Comparison of ENCODE assay signal across 8 cellular contexts in the genomic region with DNA sequence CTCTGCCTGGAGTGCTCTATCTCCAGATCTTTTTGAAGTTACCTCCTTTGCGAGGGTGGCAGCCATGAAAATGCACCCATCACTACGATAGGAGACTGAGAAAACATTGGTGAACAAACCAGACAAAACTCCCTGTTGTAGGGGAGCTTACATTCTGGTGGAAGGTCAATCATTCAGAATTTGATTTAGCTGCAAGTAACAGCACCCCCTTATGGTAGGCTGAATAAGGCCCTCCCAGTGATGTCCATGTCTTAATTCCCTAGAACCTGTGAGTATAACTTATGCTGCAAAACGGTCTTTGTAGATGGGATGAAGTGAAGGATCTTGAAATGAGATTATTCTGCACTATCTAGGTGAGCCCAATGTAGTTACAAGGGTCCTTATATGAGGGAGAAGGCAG. TPM values are rescaled to one million over a fixed set of nuclear protein-coding genes. Genes with fewer than 3 reads are reported as not detected.
DNase-seq lines count a peak whose midpoint lies in the region; ATAC-seq, FAIRE-seq and TF ChIP-seq lines count a peak whose summit lies in the region.

No MANE protein-coding gene starts in this region.

- no peaks in the 10 kb centered on the region for H3K9me3 ChIP-seq in endothelial cell of umbilical vein (replicated peaks; ENCODE audit: control insufficient read depth, insufficient read depth, low read length)

- H3K27ac ChIP-seq in endothelial cell of umbilical vein (ENCODE audit: insufficient read depth, low read depth, low read length) (no peak overlapping the region), RWPE1 (no peak overlapping the region)

- no peaks in the 10 kb centered on the region for H3K9me3 Mint-ChIP-seq in stimulated activated naive B cell treated with anti-CD40 and anti-IgM and Interleukin-4, amounts not matched to agents 10 μg/mL and 1 μg/mL and 100 μg/mL, for 72 hours

- H3K4me1 ChIP-seq in endothelial cell of umbilical vein (ENCODE audit: control insufficient read depth, extremely low read depth, insufficient read depth, low read length): no peaks in the 10 kb centered on the region

- DNase-seq in DMS53 (lab: John Stamatoyannopoulos, UW) (peak; percentile 66), NCI-H226 (peak; percentile 32), endothelial cell of umbilical vein (ENCODE audit: low read depth, low spot score) (no peak), NCI-H128 (lab: John Stamatoyannopoulos, UW; ENCODE audit: unreplicated experiment) (no peak), RWPE1 (ENCODE audit: low spot score) (no peak)
- no peak for DNase-seq in stimulated activated naive B cell treated with anti-CD40 and anti-IgM and Interleukin-4, amounts not matched to agents 10 μg/mL and 1 μg/mL and 100 μg/mL, for 72 hours
- no peak for DNase-seq in activated T-cell treated with anti-CD3 and anti-CD28 coated beads, Interleukin-2, amount 50 U/mL, for 1 hour

- dilution Hi-C loops in endothelial cell of umbilical vein (cut with MboI; ENCODE audit: extremely low pct_ligation_motif_present, low sequenced_read_pairs): no loop called here

- H2AFZ ChIP-seq in endothelial cell of umbilical vein (ENCODE audit: low read depth, low read length): no peak overlapping the region

- peaks cover 17 to 20% of the 10 kb centered on the region in 2 donors for H3K4me1 Mint-ChIP-seq in stimulated activated naive B cell treated with anti-CD40 and anti-IgM and Interleukin-4, amounts not matched to agents 10 μg/mL and 1 μg/mL and 100 μg/mL, for 72 hours

- H3K4me2 ChIP-seq in endothelial cell of umbilical vein (ENCODE audit: insufficient read depth, low read length): no peak overlapping the region

- H3K27ac Mint-ChIP-seq in stimulated activated naive B cell treated with anti-CD40 and anti-IgM and Interleukin-4, amounts not matched to agents 10 μg/mL and 1 μg/mL and 100 μg/mL, for 72 hours: no peak overlapping the region

- no peaks in the 10 kb centered on the region for H3K36me3 ChIP-seq in endothelial cell of umbilical vein (ENCODE audit: control insufficient read depth in 2 of 2, extremely low read depth in 1 of 2, insufficient read depth in 2 of 2, low read length in 2 of 2)

- POLR2A ChIA-PET in endothelial cell of umbilical vein (lab: Charles Lee) (no interaction called here), RWPE1 (lab: Yijun Ruan, JAX; ENCODE audit: low non-redundant PET) (no interaction called here)

- no peaks in the 10 kb centered on the region for H4K20me1 ChIP-seq in endothelial cell of umbilical vein (replicated peaks; ENCODE audit: control insufficient read depth, extremely low read depth, insufficient read depth, low read length)

- no peak overlapping the region for H3K4me3 Mint-ChIP-seq in stimulated activated naive B cell treated with anti-CD40 and anti-IgM and Interleukin-4, amounts not matched to agents 10 μg/mL and 1 μg/mL and 100 μg/mL, for 72 hours

- TF ChIP-seq CTCF in endothelial cell of umbilical vein (IDR thresholded peaks at IDR 0.05; ENCODE audit: extremely low read depth in 1 of 2, insufficient read depth in 1 of 2, low read depth in 1 of 2, low read length in 2 of 2) (peak; percentile 50 to 60), RWPE1 (conservative IDR thresholded peaks at IDR 0.05; ENCODE audit: low read depth) (no peak; the same call in 1 of the 2 replicates)

- H3K36me3 Mint-ChIP-seq in stimulated activated naive B cell treated with anti-CD40 and anti-IgM and Interleukin-4, amounts not matched to agents 10 μg/mL and 1 μg/mL and 100 μg/mL, for 72 hours: peaks cover 2 to 4% of the 10 kb centered on the region in 2 donors

- H3K79me2 ChIP-seq in endothelial cell of umbilical vein (ENCODE audit: control insufficient read depth, insufficient read depth, low read length): no peaks in the 10 kb centered on the region

- no peaks in the 10 kb centered on the region for H3K27me3 Mint-ChIP-seq in stimulated activated naive B cell treated with anti-CD40 and anti-IgM and Interleukin-4, amounts not matched to agents 10 μg/mL and 1 μg/mL and 100 μg/mL, for 72 hours

- no peak overlapping the region for H3K9ac ChIP-seq in endothelial cell of umbilical vein (replicated peaks; ENCODE audit: extremely low read depth, insufficient read depth, low read length)

- CTCF ChIA-PET in endothelial cell of umbilical vein (lab: Charles Lee): interaction anchor here (0.8 to 1.9 kb wide), 7 partner anchors 9 to 148 kb away, joined by 3 to 9 read pairs (median 4); no protein-coding TSS in a partner anchor
- CTCF ChIA-PET in RWPE1 (lab: Yijun Ruan, JAX): interaction anchor here (0.6 to 0.7 kb wide), 3 partner anchors 15 to 110 kb away, joined by 3 to 9 read pairs (median 4); no protein-coding TSS in a partner anchor

- BruUV-seq in endothelial cell of umbilical vein (replicated peaks; lab: Mats Ljungman, UMichigan): no TSS peak

- H3K9me1 ChIP-seq in endothelial cell of umbilical vein (replicated peaks; ENCODE audit: control insufficient read depth, extremely low read depth, insufficient read depth, low read length): no peaks in the 10 kb centered on the region

- no peak for TF ChIP-seq POLR2A in endothelial cell of umbilical vein (IDR thresholded peaks at IDR 0.05; ENCODE audit: low read depth, low read length)

- FAIRE-seq in endothelial cell of umbilical vein (lab: Jason Lieb, UNC): peak; percentile 80

- ATAC-seq in GM21423 (IDR thresholded peaks at IDR 0.05; ENCODE audit: unreplicated experiment): peak; percentile 39
- ATAC-seq in stimulated activated naive B cell treated with anti-CD40 and anti-IgM and Interleukin-4, amounts not matched to agents 10 μg/mL and 1 μg/mL and 100 μg/mL, for 72 hours (replicated peaks): peak; percentile 49 to 68

- intact Hi-C loops in endothelial cell of umbilical vein (cut with micrococcal nuclease): loop anchor here (2.0 kb wide), 1 partner anchor 148 kb away; no protein-coding TSS in a partner anchor

- H3K27me3 ChIP-seq in endothelial cell of umbilical vein (ENCODE audit: control insufficient read depth in 2 of 2, insufficient read depth in 2 of 2, low read length in 2 of 2): peaks cover 0 to 2% of the 10 kb centered on the region in 2 experiments

- no peak overlapping the region for H3K4me3 ChIP-seq in endothelial cell of umbilical vein (replicated peaks in 1 of 3; ENCODE audit: insufficient read depth in 1 of 3, low read depth in 1 of 3, low read length in 3 of 3)

TF ChIP-seq in endothelial cell of umbilical vein, 7 proteins besides CTCF, POLR2A, EP300 and RAD21:
- TF ChIP-seq EZH2 (IDR thresholded peaks at IDR 0.05; ENCODE audit: borderline replicate concordance, low read depth, low read length, severe bottlenecking) (no peak), JUN (IDR thresholded peaks at IDR 0.05; ENCODE audit: borderline replicate concordance, insufficient read depth, insufficient read length, low read depth) (no peak), POLR2AphosphoS5 (IDR thresholded peaks at IDR 0.05; ENCODE audit: insufficient read depth, low read depth, low read length) (no peak), FOS (IDR thresholded peaks at IDR 0.05; ENCODE audit: borderline replicate concordance, insufficient read depth, low read length) (no peak), MYC (IDR thresholded peaks at IDR 0.05; ENCODE audit: low read depth, low read length) (no peak), GATA2 (IDR thresholded peaks at IDR 0.05; ENCODE audit: insufficient read depth, insufficient read length, low read depth, low read length) (no peak)
- TF ChIP-seq, protein P1, sequence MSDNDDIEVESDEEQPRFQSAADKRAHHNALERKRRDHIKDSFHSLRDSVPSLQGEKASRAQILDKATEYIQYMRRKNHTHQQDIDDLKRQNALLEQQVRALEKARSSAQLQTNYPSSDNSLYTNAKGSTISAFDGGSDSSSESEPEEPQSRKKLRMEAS (IDR thresholded peaks at IDR 0.05; ENCODE audit: insufficient read depth, insufficient read length): no peak

RNA-seq across cellular contexts. Expression of gene TEC, which starts 5.6 kb away (rescaled TPM):
- total RNA-seq in endothelial cell of umbilical vein: 0.86 and 0.97 TPM in 2 replicates
- polyA plus RNA-seq in endothelial cell of umbilical vein: 0.08 and 0.18 TPM in 2 replicates
- 0.07 and 0.08 TPM in 2 replicates for polyA plus RNA-seq in endothelial cell of umbilical vein (2011; cell fraction: cytosol; rRNA removed)
- polyA plus RNA-seq in endothelial cell of umbilical vein (2011; cell fraction: nucleus; rRNA removed): 0.18 and 0.27 TPM in 2 replicates
- polyA plus RNA-seq in endothelial cell of umbilical vein (2012): 0.11 and 0.29 TPM in 2 replicates
- 0.51 and 0.59 TPM in 2 replicates for polyA minus RNA-seq in endothelial cell of umbilical vein
- 1.1 TPM for polyA minus RNA-seq in endothelial cell of umbilical vein (2011; cell fraction: cytosol; rRNA and poly(A)+ RNA removed)
- polyA minus RNA-seq in endothelial cell of umbilical vein (2011; cell fraction: nucleus; rRNA and poly(A)+ RNA removed): 0.34 and 0.82 TPM in 2 replicates

Comparison
In these comparisons a context has a peak if more than half of its experiments do, and no peak if none do; other contexts are left out.
1. DNase-seq: peak in DMS53 (single experiment) and NCI-H226 (single experiment); none in endothelial cell of umbilical vein (single experiment), stimulated activated naive B cell treated with anti-CD40 and anti-IgM and Interleukin-4, amounts not matched to agents 10 μg/mL and 1 μg/mL and 100 μg/mL, for 72 hours (single experiment), NCI-H128 (single experiment), RWPE1 (single experiment) and activated T-cell treated with anti-CD3 and anti-CD28 coated beads, Interleukin-2, amount 50 U/mL, for 1 hour (single experiment).